In the genomic region with DNA sequence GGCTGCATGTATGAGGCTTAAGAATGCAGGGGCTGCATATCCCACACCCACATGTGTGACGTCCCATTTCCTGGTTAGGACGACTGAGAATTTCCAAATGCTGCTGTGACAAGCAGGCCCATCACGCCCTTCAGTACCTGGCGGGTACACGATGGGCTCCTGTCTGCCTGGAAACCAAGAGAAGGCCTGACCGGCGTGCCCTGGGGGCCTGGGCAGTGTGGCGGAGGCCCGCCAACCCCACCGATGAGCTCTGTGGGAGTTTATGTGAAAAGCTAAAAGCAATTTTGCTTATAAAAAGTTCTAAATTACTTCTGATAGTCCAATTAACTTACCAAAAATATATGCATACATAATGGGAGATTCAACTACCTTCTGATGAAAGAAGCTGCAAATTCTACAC, we compare ENCODE assay signal across 25 cellular contexts.
"Had no signal": no experiment of that assay in that cellular context is flagged by ENCODE, and none has a peak within 500 bp of the region (broad histone marks: within the 10 kb centered on the region; RNA-seq: fewer than 3 reads in every experiment).

No MANE protein-coding gene starts in this region.

- H3K27me3 Mint-ChIP-seq: dendritic cell treated with granulocyte-macrophage colony-stimulating factor and Interleukin-4, amounts not matched to agents 40 ng/mL and 50 ng/mL, for 4 days; effector memory CD8-positive, alpha-beta T cell had no signal

- H3K27ac ChIP-seq: colonic mucosa, coronary artery, dorsolateral prefrontal cortex, epithelial cell of prostate, esophagus squamous epithelium, foreskin keratinocyte, gastrocnemius medialis, gastroesophageal sphincter, heart left ventricle, heart right ventricle had no signal

- H3K9me3 Mint-ChIP-seq: dendritic cell treated with granulocyte-macrophage colony-stimulating factor and Interleukin-4, amounts not matched to agents 40 ng/mL and 50 ng/mL, for 4 days; effector memory CD8-positive, alpha-beta T cell had no signal

- H3K27ac Mint-ChIP-seq: dendritic cell treated with granulocyte-macrophage colony-stimulating factor and Interleukin-4, amounts not matched to agents 40 ng/mL and 50 ng/mL, for 4 days; effector memory CD8-positive, alpha-beta T cell had no signal

- H3K36me3 ChIP-seq: colonic mucosa, esophagus squamous epithelium, gastrocnemius medialis, gastroesophageal sphincter, heart left ventricle, heart right ventricle had no signal

- H3K9me3 ChIP-seq: colonic mucosa, esophagus squamous epithelium, gastrocnemius medialis, gastroesophageal sphincter, heart left ventricle, heart right ventricle had no signal

- H3K27me3 ChIP-seq: colonic mucosa, foreskin keratinocyte, gastrocnemius medialis, heart left ventricle had no signal

- FAIRE-seq: colon, endometrium, endothelial cell of umbilical vein, frontal cortex had no signal

- DNase-seq: colonic mucosa; cortex of kidney; dermis blood vessel endothelial cell; dorsolateral prefrontal cortex; effector CD4-positive, alpha-beta T cell; effector CD8-positive, alpha-beta T cell; effector memory CD4-positive, alpha-beta T cell; effector memory CD8-positive, alpha-beta T cell; erythroblast; esophagus squamous epithelium; foreskin fibroblast; foreskin keratinocyte; foreskin melanocyte; gastrocnemius medialis; glutamatergic neuron; heart left ventricle; heart right ventricle had no signal

- H3K4me1 ChIP-seq: colonic mucosa, foreskin keratinocyte, gastrocnemius medialis, gastroesophageal sphincter, heart left ventricle, heart right ventricle had no signal

- H3K4me3 ChIP-seq: colonic mucosa, coronary artery, dorsolateral prefrontal cortex, esophagus squamous epithelium, gastrocnemius medialis, gastroesophageal sphincter, heart left ventricle, heart right ventricle had no signal

- H3K4me3 Mint-ChIP-seq: dendritic cell treated with granulocyte-macrophage colony-stimulating factor and Interleukin-4, amounts not matched to agents 40 ng/mL and 50 ng/mL, for 4 days; effector memory CD8-positive, alpha-beta T cell had no signal
